In genomic region chr14:90726656-90727055, GRCh38 we compare ENCODE assay signal across 8 cellular contexts.
A peak's percentile ranks its signal among the peaks of the same experiment; 100 is the strongest.
DNase-seq lines count a peak whose midpoint lies in the region; ATAC-seq, FAIRE-seq and TF ChIP-seq lines count a peak whose summit lies in the region.

No MANE protein-coding gene starts in this region.

- no peak overlapping the region for H3K56ac ChIP-seq in mesendoderm (ENCODE audit: low read length)

- peak; percentile 12 for TF ChIP-seq CTCF in cardiac muscle cell (IDR thresholded peaks at IDR 0.05; ENCODE audit: low read depth, low read length)

- DNase-seq in cardiac muscle cell (ENCODE audit: low read depth in 1 of 2, low spot score in 1 of 2) (peak; percentile 6 to 41), cardiac septum (ENCODE audit: low spot score) (no peak), mesendoderm (peak; percentile 83), COLO829 (ENCODE audit: low spot score) (no peak), RCC 7860 (ENCODE audit: low spot score) (no peak), DMS53 treated with DMSO at 0.1 percent for 48 hours (lab: John Stamatoyannopoulos, UW; ENCODE audit: unreplicated experiment) (no peak)

- no peak overlapping the region for H2AK5ac ChIP-seq in mesendoderm (ENCODE audit: low read length)

- H3K79me1 ChIP-seq in mesendoderm (ENCODE audit: low read length), result no peaks in the 10 kb centered on the region

- H3K36me3 Mint-ChIP-seq in activated T-helper 17 cell treated with anti-CD3 and anti-CD28 coated beads, Interleukin-2, amount 50 U/mL, for 72 hours (ENCODE audit: low read depth), result no peaks in the 10 kb centered on the region

- H3K4me1 ChIP-seq in cardiac muscle cell (ENCODE audit: low read depth) (no peaks in the 10 kb centered on the region), mesendoderm (ENCODE audit: control insufficient read depth, low read depth, low read length) (peaks cover 5% of the 10 kb centered on the region)

- no peak for FAIRE-seq in RCC 7860 (lab: Jason Lieb, UNC)

- no peak overlapping the region for H3K4ac ChIP-seq in mesendoderm (ENCODE audit: low read depth, low read length)

- ATAC-seq in activated T-helper 17 cell treated with anti-CD3 and anti-CD28 coated beads, Interleukin-2, amount 50 U/mL, for 72 hours (replicated peaks), result no peak

- no peak overlapping the region for H3K27ac ChIP-seq in cardiac muscle cell
- H3K27ac ChIP-seq in cingulate gyrus (ENCODE audit: low read depth, low read length), result peak overlapping the region; percentile 89
- no peak overlapping the region for H3K27ac ChIP-seq in mesendoderm (ENCODE audit: low read depth, low read length)

- H3K9me3 ChIP-seq in cardiac muscle cell (ENCODE audit: low read depth), result no peaks in the 10 kb centered on the region

- H3K27me3 Mint-ChIP-seq in activated T-helper 17 cell treated with anti-CD3 and anti-CD28 coated beads, Interleukin-2, amount 50 U/mL, for 72 hours, result no peaks in the 10 kb centered on the region

- no peaks in the 10 kb centered on the region for H3K27me3 ChIP-seq in cardiac muscle cell
- no peaks in the 10 kb centered on the region for H3K27me3 ChIP-seq in mesendoderm (ENCODE audit: insufficient read depth, low read length, poor library complexity)

- H3K4me2 ChIP-seq in mesendoderm (ENCODE audit: low read length), result no peak overlapping the region

- no peaks in the 10 kb centered on the region for H3K9me3 Mint-ChIP-seq in activated T-helper 17 cell treated with anti-CD3 and anti-CD28 coated beads, Interleukin-2, amount 50 U/mL, for 72 hours

- no peak overlapping the region for H2BK5ac ChIP-seq in mesendoderm (ENCODE audit: low read length)

- WGBS in mesendoderm (ENCODE audit: extremely low coverage, insufficient coverage, low lambda C conversion rate), result no CpG with 5 or more reads among the region's 9 CpGs

- no peak overlapping the region for H2BK120ac ChIP-seq in mesendoderm (ENCODE audit: low read depth, low read length)

- H3K4me3 Mint-ChIP-seq in activated T-helper 17 cell treated with anti-CD3 and anti-CD28 coated beads, Interleukin-2, amount 50 U/mL, for 72 hours, result no peak overlapping the region

- no peak overlapping the region for H2BK15ac ChIP-seq in mesendoderm (replicated peaks; ENCODE audit: low read depth)

- H3K4me3 ChIP-seq in cardiac muscle cell (no peak overlapping the region), mesendoderm (ENCODE audit: low read length) (no peak overlapping the region)

- no peak overlapping the region for H3K27ac Mint-ChIP-seq in activated T-helper 17 cell treated with anti-CD3 and anti-CD28 coated beads, Interleukin-2, amount 50 U/mL, for 72 hours

- H3K9ac ChIP-seq in mesendoderm (ENCODE audit: low read length), result no peak overlapping the region

- H3K18ac ChIP-seq in mesendoderm (ENCODE audit: low read length), result no peak overlapping the region

- H4K8ac ChIP-seq in mesendoderm (ENCODE audit: low read depth, low read length), result no peak overlapping the region

- H3K23ac ChIP-seq in mesendoderm (ENCODE audit: low read length), result no peak overlapping the region

- intact Hi-C loops in cardiac septum (cut with DNase I), result no loop called here

- no peaks in the 10 kb centered on the region for H3K36me3 ChIP-seq in cardiac muscle cell
- H3K36me3 ChIP-seq in mesendoderm (ENCODE audit: control insufficient read depth, insufficient read depth, low read length), result no peaks in the 10 kb centered on the region

- no peaks in the 10 kb centered on the region for H3K4me1 Mint-ChIP-seq in activated T-helper 17 cell treated with anti-CD3 and anti-CD28 coated beads, Interleukin-2, amount 50 U/mL, for 72 hours

- H3K79me2 ChIP-seq in mesendoderm (ENCODE audit: control insufficient read depth, insufficient read depth, low read length), result no peaks in the 10 kb centered on the region

- H4K5ac ChIP-seq in mesendoderm (ENCODE audit: low read length), result no peak overlapping the region

Comparison
In these comparisons a context has a peak if more than half of its experiments do, and no peak if none do; other contexts are left out.
1. DNase-seq: peak in cardiac muscle cell (2 of 2) and mesendoderm (single experiment); none in cardiac septum (single experiment), COLO829 (single experiment), RCC 7860 (single experiment) and DMS53 treated with DMSO at 0.1 percent for 48 hours (single experiment).